Comparison of ENCODE assay signal across 8 cellular contexts in the genomic region with DNA sequence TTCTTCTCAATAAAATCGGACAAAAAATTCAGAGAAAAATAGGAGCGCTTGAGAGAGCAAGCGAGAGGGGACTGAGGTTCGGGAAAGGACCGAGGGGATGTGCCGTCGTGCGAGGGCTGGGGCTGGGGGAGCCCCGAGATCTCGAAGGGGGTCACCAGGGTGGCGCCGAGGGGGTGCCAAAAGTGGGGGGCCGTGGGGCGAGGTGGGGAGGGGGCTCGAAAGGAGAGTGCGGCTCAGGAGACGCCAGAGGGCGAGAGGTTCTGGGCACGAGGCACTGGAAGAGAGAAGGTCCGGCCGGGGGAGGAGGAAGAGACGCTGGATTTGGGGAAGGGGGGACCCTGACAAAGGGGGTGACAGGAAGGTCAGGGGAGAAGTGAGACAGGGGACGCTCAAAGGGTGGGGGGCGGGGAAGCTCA. TPM values are rescaled to one million over a fixed set of nuclear protein-coding genes. Genes with fewer than 3 reads are reported as not detected.
DNase-seq lines count a peak whose midpoint lies in the region; ATAC-seq, FAIRE-seq and TF ChIP-seq lines count a peak whose summit lies in the region.

No MANE protein-coding gene starts in this region.

- peaks cover 77% of the 10 kb centered on the region for H3K79me2 ChIP-seq in keratinocyte (ENCODE audit: control insufficient read depth, insufficient read depth, low read length)

- H3K4me1 Mint-ChIP-seq in CD4-positive, CD25-positive, alpha-beta regulatory T cell = peaks cover 7 to 23% (median 16%) of the 10 kb centered on the region in 4 donors
- peaks cover 24% of the 10 kb centered on the region for H3K4me1 Mint-ChIP-seq in stimulated activated naive CD8-positive, alpha-beta T cell treated with anti-CD3 and anti-CD28 coated beads, Interleukin-15, amount 100 ng/mL, for 72 hours

- dilution Hi-C loops in keratinocyte (cut with MboI; ENCODE audit: extremely low pct_ligation_motif_present, low sequenced_read_pairs) = loop anchor here (5.0 kb wide), 1 partner anchor 77 kb away; no protein-coding TSS in a partner anchor

- H3K4me2 ChIP-seq in keratinocyte (ENCODE audit: control insufficient read depth, extremely low read depth, insufficient read depth, low read depth, low read length) = peak overlapping the region; percentile 6

- H3K9me3 ChIP-seq in CD4-positive, CD25-positive, alpha-beta regulatory T cell (ENCODE audit: control insufficient read depth in 2 of 2, low read length in 2 of 2) = no peaks in the 10 kb centered on the region
- H3K9me3 ChIP-seq in keratinocyte (ENCODE audit: control insufficient read depth, low read depth, low read length) = no peaks in the 10 kb centered on the region

- in situ Hi-C loops in astrocyte of the spinal cord (cut with HindIII; ENCODE audit: low sequenced_read_pairs) = no loop called here

- peaks cover 82% of the 10 kb centered on the region for H3K27me3 Mint-ChIP-seq in CD4-positive, CD25-positive, alpha-beta regulatory T cell
- peaks cover 88% of the 10 kb centered on the region for H3K27me3 Mint-ChIP-seq in stimulated activated naive CD8-positive, alpha-beta T cell treated with anti-CD3 and anti-CD28 coated beads, Interleukin-15, amount 100 ng/mL, for 72 hours

- peak overlapping the region; percentile 94 for H3K9ac ChIP-seq in keratinocyte (ENCODE audit: control insufficient read depth, extremely low read depth, insufficient read depth, low read length)

- DNase-seq in CD4-positive, CD25-positive, alpha-beta regulatory T cell = no peak
- DNase-seq in astrocyte of the spinal cord (ENCODE audit: low read depth, low spot score) = no peak
- no peak for DNase-seq in keratinocyte (ENCODE audit: low read depth, low spot score)
- peak in 1 of 2 donors; percentile 20 for DNase-seq in stimulated activated naive CD8-positive, alpha-beta T cell treated with anti-CD3 and anti-CD28 coated beads, Interleukin-15, amount 100 ng/mL, for 72 hours
- DNase-seq in amniotic stem cell (lab: John Stamatoyannopoulos, UW) = no peak

- H3K27ac Mint-ChIP-seq in CD4-positive, CD25-positive, alpha-beta regulatory T cell = no peak overlapping the region
- no peak overlapping the region for H3K27ac Mint-ChIP-seq in stimulated activated naive CD8-positive, alpha-beta T cell treated with anti-CD3 and anti-CD28 coated beads, Interleukin-15, amount 100 ng/mL, for 72 hours

- no peak overlapping the region for H3K27ac ChIP-seq in CD4-positive, CD25-positive, alpha-beta regulatory T cell (ENCODE audit: insufficient read depth, low read length, poor library complexity, severe bottlenecking)
- peak overlapping the region; percentile 72 for H3K27ac ChIP-seq in keratinocyte (ENCODE audit: control insufficient read depth, insufficient read depth, low read length)

- no peak overlapping the region for H3K4me3 ChIP-seq in CD4-positive, CD25-positive, alpha-beta regulatory T cell (ENCODE audit: low read depth, low read length)
- H3K4me3 ChIP-seq in astrocyte of the spinal cord (ENCODE audit: low read depth, low read length) (peak overlapping the region; percentile 90), keratinocyte (ENCODE audit: control insufficient read depth in 2 of 3, extremely low read depth in 1 of 3, insufficient read depth in 2 of 3, low read depth in 1 of 3, low read length in 3 of 3) (peak overlapping the region; percentile 75 to 96 (median 84))

- peak overlapping the region; percentile 64 to 87 (median 82) for H3K4me3 Mint-ChIP-seq in CD4-positive, CD25-positive, alpha-beta regulatory T cell
- H3K4me3 Mint-ChIP-seq in stimulated activated naive CD8-positive, alpha-beta T cell treated with anti-CD3 and anti-CD28 coated beads, Interleukin-15, amount 100 ng/mL, for 72 hours = peak overlapping the region; percentile 77 to 93

- peaks cover 25% of the 10 kb centered on the region for H3K4me1 ChIP-seq in CD4-positive, CD25-positive, alpha-beta regulatory T cell (ENCODE audit: control insufficient read depth, insufficient read depth, low read length, poor library complexity, severe bottlenecking)
- peaks cover 7% of the 10 kb centered on the region for H3K4me1 ChIP-seq in keratinocyte (ENCODE audit: control insufficient read depth, extremely low read depth, insufficient read depth, low read length)

- H3K9me3 Mint-ChIP-seq in CD4-positive, CD25-positive, alpha-beta regulatory T cell = peaks cover 0 to 3% (median 0%) of the 10 kb centered on the region in 7 donors
- no peaks in the 10 kb centered on the region for H3K9me3 Mint-ChIP-seq in stimulated activated naive CD8-positive, alpha-beta T cell treated with anti-CD3 and anti-CD28 coated beads, Interleukin-15, amount 100 ng/mL, for 72 hours

- no peak for TF ChIP-seq RAD21 in Ishikawa (IDR thresholded peaks at IDR 0.05; ENCODE audit: low read depth)

- no peaks in the 10 kb centered on the region for H3K36me3 ChIP-seq in CD4-positive, CD25-positive, alpha-beta regulatory T cell (ENCODE audit: control insufficient read depth, insufficient read depth, low read length)
- H3K36me3 ChIP-seq in keratinocyte (ENCODE audit: control insufficient read depth in 2 of 2, extremely low read depth in 1 of 2, insufficient read depth in 2 of 2, low read length in 2 of 2) = peaks cover 1 to 7% of the 10 kb centered on the region in 2 experiments

- no peak for ATAC-seq in CD4-positive, CD25-positive, alpha-beta regulatory T cell (ENCODE audit: low read depth in 2 of 2)
- ATAC-seq in stimulated activated naive CD8-positive, alpha-beta T cell treated with anti-CD3 and anti-CD28 coated beads, Interleukin-15, amount 100 ng/mL, for 72 hours = peak; percentile 32
- ATAC-seq in HG02884 (IDR thresholded peaks at IDR 0.05; ENCODE audit: unreplicated experiment) = no peak
- ATAC-seq in HG02763 (IDR thresholded peaks at IDR 0.05; ENCODE audit: unreplicated experiment) = no peak

- no peak for TF ChIP-seq EP300 in Ishikawa (IDR thresholded peaks at IDR 0.05; ENCODE audit: borderline replicate concordance)

- H4K20me1 ChIP-seq in keratinocyte (ENCODE audit: control insufficient read depth, extremely low read depth, insufficient read depth, low read length) = no peaks in the 10 kb centered on the region

- TF ChIP-seq CTCF in astrocyte of the spinal cord (IDR thresholded peaks at IDR 0.05; ENCODE audit: low read depth, low read length) (no peak), keratinocyte (optimal IDR thresholded peaks at IDR 0.05 in 1 of 3, IDR thresholded peaks at IDR 0.05 in 1 of 3, conservative IDR thresholded peaks at IDR 0.05 in 1 of 3; ENCODE audit: extremely low read depth in 1 of 3, insufficient read depth in 2 of 3, low read length in 3 of 3) (no peak)

- no peaks in the 10 kb centered on the region for H3K36me3 Mint-ChIP-seq in CD4-positive, CD25-positive, alpha-beta regulatory T cell

- FAIRE-seq in keratinocyte (lab: Jason Lieb, UNC) = no peak

- H3K27me3 ChIP-seq in CD4-positive, CD25-positive, alpha-beta regulatory T cell (ENCODE audit: control insufficient read depth, insufficient read depth, low read length) = peaks cover 42% of the 10 kb centered on the region
- H3K27me3 ChIP-seq in keratinocyte (ENCODE audit: control insufficient read depth, extremely low read depth, insufficient read depth, low read length) = no peaks in the 10 kb centered on the region

- no peaks in the 10 kb centered on the region for H3K9me1 ChIP-seq in keratinocyte (ENCODE audit: control insufficient read depth, extremely low read depth, insufficient read depth, low read length)

- H2AFZ ChIP-seq in keratinocyte (ENCODE audit: control insufficient read depth, low read length) = no peak overlapping the region

TF ChIP-seq in Ishikawa, 13 proteins besides CTCF, POLR2A, EP300 and RAD21 (continues in another document):
- no peak for TF ChIP-seq CREB1 (IDR thresholded peaks at IDR 0.05; ENCODE audit: low read depth)
- no peak for TF ChIP-seq TCF12 (IDR thresholded peaks at IDR 0.05; ENCODE audit: low read depth)
- TF ChIP-seq, protein P1, sequence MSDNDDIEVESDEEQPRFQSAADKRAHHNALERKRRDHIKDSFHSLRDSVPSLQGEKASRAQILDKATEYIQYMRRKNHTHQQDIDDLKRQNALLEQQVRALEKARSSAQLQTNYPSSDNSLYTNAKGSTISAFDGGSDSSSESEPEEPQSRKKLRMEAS (IDR thresholded peaks at IDR 0.05) = peak; percentile 36; the same call in 1 of the 2 replicates
- TF ChIP-seq, protein P2, sequence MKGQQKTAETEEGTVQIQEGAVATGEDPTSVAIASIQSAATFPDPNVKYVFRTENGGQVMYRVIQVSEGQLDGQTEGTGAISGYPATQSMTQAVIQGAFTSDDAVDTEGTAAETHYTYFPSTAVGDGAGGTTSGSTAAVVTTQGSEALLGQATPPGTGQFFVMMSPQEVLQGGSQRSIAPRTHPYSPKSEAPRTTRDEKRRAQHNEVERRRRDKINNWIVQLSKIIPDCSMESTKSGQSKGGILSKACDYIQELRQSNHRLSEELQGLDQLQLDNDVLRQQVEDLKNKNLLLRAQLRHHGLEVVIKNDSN (IDR thresholded peaks at IDR 0.05) = no peak
- TF ChIP-seq ZBTB7A (IDR thresholded peaks at IDR 0.05; ENCODE audit: low read depth) = no peak; the same call in 1 of the 2 replicates

RNA-seq across cellular contexts. Expression of a gene that starts 0.8 kb away (rescaled TPM):
- 3.6 TPM for total RNA-seq in CD4-positive, CD25-positive, alpha-beta regulatory T cell
- polyA plus RNA-seq in CD4-positive, CD25-positive, alpha-beta regulatory T cell = not detected
- 8.2 to 21.2 TPM (median 13.7 TPM) in 3 replicates for polyA plus RNA-seq in keratinocyte
- polyA plus RNA-seq in keratinocyte (2011; ENCODE audit: low read depth) = 220 TPM
- 14.8 and 22.0 TPM in 2 replicates for polyA plus RNA-seq in keratinocyte (2011; cell fraction: cytosol; rRNA removed)
- polyA plus RNA-seq in keratinocyte (2011; cell fraction: nucleus; rRNA removed) = 51.5 and 53.8 TPM in 2 replicates
- polyA plus RNA-seq in keratinocyte (2012; ENCODE audit: low replicate concordance) = 49.7 and 116 TPM in 2 replicates
- polyA minus RNA-seq in keratinocyte = 11.0 to 80.3 TPM (median 54.5 TPM) in 3 replicates
- polyA minus RNA-seq in keratinocyte (2011; cell fraction: cytosol; rRNA and poly(A)+ RNA removed) = 11.5 TPM
- 37.9 and 101 TPM in 2 replicates for polyA minus RNA-seq in keratinocyte (2011; cell fraction: nucleus; rRNA and poly(A)+ RNA removed)

Comparison
In these comparisons a context has a peak if more than half of its experiments do, and no peak if none do; other contexts are left out.
1. RNA of a gene that starts 0.8 kb away (polyA plus RNA-seq): 8.2 to 220 TPM in keratinocyte; not detected in CD4-positive, CD25-positive, alpha-beta regulatory T cell; every median in the first group is over 4 times any median in the second.